9 cellular contexts compared by ENCODE assay signal in the genomic region with DNA sequence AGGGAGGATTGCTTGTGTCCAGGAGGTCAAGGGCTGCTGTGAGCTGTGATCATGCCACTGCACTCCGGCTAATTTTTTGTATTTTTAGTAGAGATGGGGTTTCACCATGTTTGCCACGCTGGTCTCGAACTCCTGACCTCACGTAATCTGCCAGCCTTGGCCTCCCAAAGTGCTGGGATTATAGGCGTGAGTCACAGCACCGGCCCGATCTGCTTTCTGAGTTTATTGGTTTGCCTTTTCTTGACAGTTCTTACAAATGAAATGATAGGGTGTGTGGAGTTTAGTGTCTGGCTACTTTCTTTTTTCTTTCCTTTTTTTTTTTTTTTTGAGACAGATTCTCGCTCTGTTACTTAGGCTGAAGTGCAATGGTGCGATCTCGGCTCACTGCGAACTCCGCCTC. TPM values are rescaled to one million over a fixed set of nuclear protein-coding genes. Genes with fewer than 3 reads are reported as not detected.
DNase-seq lines count a peak whose midpoint lies in the region; ATAC-seq and TF ChIP-seq lines count a peak whose summit lies in the region.
"Had no signal": no experiment of that assay in that cellular context is flagged by ENCODE, and none has a peak within 500 bp of the region (broad histone marks: within the 10 kb centered on the region; RNA-seq: fewer than 3 reads in every experiment).

No MANE protein-coding gene starts in this region.

- DNase-seq in BJ (ENCODE audit: low read depth) (no peak), LHCN-M2 (ENCODE audit: low read depth) (peak; percentile 38), nephron progenitor cell (no peak), DMS 273 treated with DMSO at 0.1 percent for 48 hours (lab: John Stamatoyannopoulos, UW) (no peak), NCI-H146 (lab: John Stamatoyannopoulos, UW) (no peak), DMS53 (lab: John Stamatoyannopoulos, UW) (no peak), AML-193 (lab: John Stamatoyannopoulos, UW) (no peak)
- no peak for DNase-seq in central memory CD8-positive, alpha-beta T cell (ENCODE audit: low spot score in 2 of 2)
- DNase-seq: activated effector memory CD4-positive, alpha-beta T cell treated with Interleukin-2 at 50 U/mL for 16 hours had no signal

- peaks cover 4% of the 10 kb centered on the region for H3K36me3 Mint-ChIP-seq in central memory CD8-positive, alpha-beta T cell (ENCODE audit: insufficient read depth)
- peaks cover 9% of the 10 kb centered on the region for H3K36me3 Mint-ChIP-seq in nephron progenitor cell (ENCODE audit: low read depth)

- H3K27ac Mint-ChIP-seq in central memory CD8-positive, alpha-beta T cell (ENCODE audit: low read depth) = no peak overlapping the region
- no peak overlapping the region for H3K27ac Mint-ChIP-seq in nephron progenitor cell

- peaks cover 11% of the 10 kb centered on the region for H3K4me1 Mint-ChIP-seq in central memory CD8-positive, alpha-beta T cell
- peaks cover 26% of the 10 kb centered on the region for H3K4me1 Mint-ChIP-seq in nephron progenitor cell

- CTCF ChIA-PET in BJ (lab: Yijun Ruan, JAX) = interaction anchor here (0.9 kb wide), 1 partner anchor 13 kb away, joined by 3 read pairs; no protein-coding TSS in a partner anchor

- peak overlapping the region; percentile 72 for H3K4me3 ChIP-seq in BJ (ENCODE audit: low read depth, low read length)

- peaks cover 2% of the 10 kb centered on the region; the same call in 1 of the 2 replicates for H3K36me3 ChIP-seq in BJ (ENCODE audit: control insufficient read depth, insufficient read depth, low read length)

- TF ChIP-seq CTCF in BJ (IDR thresholded peaks at IDR 0.05; ENCODE audit: insufficient read depth, low read depth, low read length) (no peak), nephron progenitor cell (IDR thresholded peaks at IDR 0.05) (no peak)

- ATAC-seq in central memory CD8-positive, alpha-beta T cell (replicated peaks; ENCODE audit: extremely low read depth, poor library complexity, severe bottlenecking) = no peak

- H3K27me3 Mint-ChIP-seq in central memory CD8-positive, alpha-beta T cell = no peaks in the 10 kb centered on the region
- H3K27me3 Mint-ChIP-seq in nephron progenitor cell (ENCODE audit: low read depth, poor library complexity) = no peaks in the 10 kb centered on the region

- H3K27me3 ChIP-seq in BJ (ENCODE audit: control insufficient read depth, insufficient read depth, low read length) = no peaks in the 10 kb centered on the region

- POLR2A ChIA-PET in BJ (lab: Charles Lee) = no interaction called here

- H3K4me3 Mint-ChIP-seq in central memory CD8-positive, alpha-beta T cell = peak overlapping the region; percentile 88
- peak overlapping the region; percentile 94 for H3K4me3 Mint-ChIP-seq in nephron progenitor cell

- H3K9me3 Mint-ChIP-seq in central memory CD8-positive, alpha-beta T cell = no peaks in the 10 kb centered on the region
- no peaks in the 10 kb centered on the region for H3K9me3 Mint-ChIP-seq in nephron progenitor cell

RNA-seq across cellular contexts. Expression of gene C19orf44, which starts 0.8 kb away (rescaled TPM):
- 2.8 and 3.4 TPM in 2 replicates for polyA plus RNA-seq in BJ (2011; rRNA removed)
- 1.6 and 1.8 TPM in 2 replicates for polyA minus RNA-seq in BJ (2011; rRNA and poly(A)+ RNA removed)
- total RNA-seq in LHCN-M2 (2014; rRNA removed) = 2.4 and 3.8 TPM in 2 replicates
- 2.4 TPM for polyA plus RNA-seq in LHCN-M2 (2012)

RNA-seq across cellular contexts. Expression of gene CALR3, which starts 1.1 kb away (rescaled TPM):
- not detected in 2 replicates for polyA plus RNA-seq in BJ (2011; rRNA removed)
- polyA minus RNA-seq in BJ (2011; rRNA and poly(A)+ RNA removed) = not detected in 2 replicates
- 0.13 TPM in 1 of 2 replicates, not detected in the other for total RNA-seq in LHCN-M2 (2014; rRNA removed)
- not detected for polyA plus RNA-seq in LHCN-M2 (2012)

RNA-seq across cellular contexts. Expression of gene EPS15L1, which starts 25.3 kb away (rescaled TPM):
- polyA plus RNA-seq in BJ (2011; rRNA removed) = 9.4 and 12.8 TPM in 2 replicates
- 17.0 and 21.0 TPM in 2 replicates for polyA minus RNA-seq in BJ (2011; rRNA and poly(A)+ RNA removed)
- 9.3 and 10.8 TPM in 2 replicates for total RNA-seq in LHCN-M2 (2014; rRNA removed)
- polyA plus RNA-seq in LHCN-M2 (2012) = 25.1 TPM

RNA-seq across cellular contexts. Expression of gene CHERP, which starts 45.2 kb away (rescaled TPM):
- 3.2 and 4.0 TPM in 2 replicates for polyA plus RNA-seq in BJ (2011; rRNA removed)
- 3.4 and 7.3 TPM in 2 replicates for polyA minus RNA-seq in BJ (2011; rRNA and poly(A)+ RNA removed)
- total RNA-seq in LHCN-M2 (2014; rRNA removed) = 5.8 and 6.5 TPM in 2 replicates
- polyA plus RNA-seq in LHCN-M2 (2012) = 16.7 TPM
